Comparison of ENCODE assay signal across 13 cellular contexts in the genomic region with DNA sequence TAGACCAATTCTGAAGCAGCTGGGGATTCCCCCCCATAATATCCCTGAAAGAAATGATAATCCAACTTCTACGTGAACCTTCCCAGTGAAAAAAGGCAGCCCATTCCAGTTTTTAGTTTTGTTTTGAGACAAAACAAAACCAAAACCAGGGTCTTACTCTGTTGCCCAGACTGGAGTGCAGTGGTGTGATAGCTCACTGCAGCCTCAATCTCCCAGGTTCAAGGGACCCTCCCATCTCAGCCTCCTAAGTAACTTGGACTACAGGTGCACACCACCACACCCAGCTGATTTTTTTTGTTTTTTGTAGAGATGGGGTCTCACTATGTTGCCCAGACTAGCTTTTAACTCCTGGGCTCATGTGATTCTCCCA. TPM values are rescaled to one million over a fixed set of nuclear protein-coding genes. Genes with fewer than 3 reads are reported as not detected.
DNase-seq lines count a peak whose midpoint lies in the region; ATAC-seq and TF ChIP-seq lines count a peak whose summit lies in the region.
"Had no signal": no experiment of that assay in that cellular context is flagged by ENCODE, and none has a peak within 500 bp of the region (broad histone marks: within the 10 kb centered on the region; RNA-seq: fewer than 3 reads in every experiment).

No MANE protein-coding gene starts in this region.

- peak overlapping the region in 2 of 3 donors; percentile 12 to 44 for H3K27ac Mint-ChIP-seq in CD4-positive, CD25-positive, alpha-beta regulatory T cell

- no peak overlapping the region for H3K14ac ChIP-seq in mesenchymal stem cell (ENCODE audit: low read length in 2 of 2)

- H3K36me3 ChIP-seq in CD4-positive, CD25-positive, alpha-beta regulatory T cell (ENCODE audit: control insufficient read depth, insufficient read depth, low read length), result no peaks in the 10 kb centered on the region
- H3K36me3 ChIP-seq in mesenchymal stem cell (ENCODE audit: control insufficient read depth in 1 of 2, insufficient read depth in 2 of 2, low read depth in 1 of 2, low read length in 2 of 2), result no peaks in the 10 kb centered on the region
- H3K36me3 ChIP-seq: tibial artery had no signal

- H2BK12ac ChIP-seq in mesenchymal stem cell (ENCODE audit: low read length in 2 of 2), result no peak overlapping the region

- no peak overlapping the region for H3K4me2 ChIP-seq in mesenchymal stem cell (ENCODE audit: low read length, poor library complexity, severe bottlenecking)

- TF ChIP-seq CTCF in GM12865 (IDR thresholded peaks at IDR 0.05; ENCODE audit: insufficient read depth, low read depth, low read length, missing control alignments) (no peak), VCaP (conservative IDR thresholded peaks at IDR 0.05) (peak; percentile 56)

- no peaks in the 10 kb centered on the region for H3K9me3 ChIP-seq in CD4-positive, CD25-positive, alpha-beta regulatory T cell (ENCODE audit: control insufficient read depth in 2 of 2, low read length in 2 of 2)
- peaks cover 7% of the 10 kb centered on the region for H3K9me3 ChIP-seq in mesenchymal stem cell (ENCODE audit: control insufficient read depth, low read length)

- H3K27me3 Mint-ChIP-seq in CD4-positive, CD25-positive, alpha-beta regulatory T cell, result peaks cover 12% of the 10 kb centered on the region

- H3K23ac ChIP-seq in mesenchymal stem cell (ENCODE audit: low read length in 2 of 2), result no peak overlapping the region

- H2AK5ac ChIP-seq in mesenchymal stem cell (ENCODE audit: low read length, severe bottlenecking), result no peak overlapping the region

- peaks cover 0 to 2% (median 0%) of the 10 kb centered on the region in 7 donors for H3K9me3 Mint-ChIP-seq in CD4-positive, CD25-positive, alpha-beta regulatory T cell

- no peak for ATAC-seq in CD4-positive, CD25-positive, alpha-beta regulatory T cell (ENCODE audit: low read depth in 2 of 2)
- no peak for ATAC-seq in HG03469 (IDR thresholded peaks at IDR 0.05; ENCODE audit: unreplicated experiment)

- H3K36me3 Mint-ChIP-seq in CD4-positive, CD25-positive, alpha-beta regulatory T cell, result no peaks in the 10 kb centered on the region

- H2BK5ac ChIP-seq in mesenchymal stem cell (ENCODE audit: low read depth, low read length, poor library complexity, severe bottlenecking), result no peak overlapping the region

- no peak overlapping the region for H2BK15ac ChIP-seq in mesenchymal stem cell (ENCODE audit: low read depth, poor library complexity, severe bottlenecking)

- H2AFZ ChIP-seq in mesenchymal stem cell (ENCODE audit: low read depth, low read length), result no peak overlapping the region

- no peak overlapping the region for H2BK120ac ChIP-seq in mesenchymal stem cell (ENCODE audit: low read depth, low read length)

- H3K4me1 Mint-ChIP-seq in CD4-positive, CD25-positive, alpha-beta regulatory T cell, result peaks cover 0 to 12% (median 3%) of the 10 kb centered on the region in 4 donors

- no peak overlapping the region for H3K27ac ChIP-seq in CD4-positive, CD25-positive, alpha-beta regulatory T cell (ENCODE audit: insufficient read depth, low read length, poor library complexity, severe bottlenecking)
- no peak overlapping the region for H3K27ac ChIP-seq in VCaP
- no peak overlapping the region for H3K27ac ChIP-seq in mesenchymal stem cell (ENCODE audit: low read length, poor library complexity, severe bottlenecking)

- H3K9ac ChIP-seq in mesenchymal stem cell (ENCODE audit: low read length), result peak overlapping the region; percentile 49

- H3K27me3 ChIP-seq in CD4-positive, CD25-positive, alpha-beta regulatory T cell (ENCODE audit: control insufficient read depth, insufficient read depth, low read length), result no peaks in the 10 kb centered on the region
- no peaks in the 10 kb centered on the region for H3K27me3 ChIP-seq in mesenchymal stem cell (ENCODE audit: control insufficient read depth in 1 of 2, insufficient read depth in 1 of 2, low read length in 2 of 2)
- H3K27me3 ChIP-seq: tibial artery had no signal

- 70% methylated on average over 1 of the region's 1 CpG for WGBS in mesenchymal stem cell

- H3K4me3 ChIP-seq in CD4-positive, CD25-positive, alpha-beta regulatory T cell (ENCODE audit: low read depth, low read length), result peak overlapping the region; percentile 59
- peak overlapping the region; percentile 37; the same call in 1 of the 2 replicates for H3K4me3 ChIP-seq in GM12865 (ENCODE audit: low read depth, low read length)
- no peak overlapping the region for H3K4me3 ChIP-seq in mesenchymal stem cell (ENCODE audit: insufficient read depth in 1 of 2, low read depth in 1 of 2, low read length in 2 of 2)
- H3K4me3 ChIP-seq: tibial artery had no signal

- H3K4me3 Mint-ChIP-seq in CD4-positive, CD25-positive, alpha-beta regulatory T cell, result peak overlapping the region in 2 of 4 donors; percentile 38 to 70

- no peak overlapping the region for H3K4ac ChIP-seq in mesenchymal stem cell (ENCODE audit: low read depth in 1 of 2, low read length in 2 of 2)

- no peak overlapping the region for H4K91ac ChIP-seq in mesenchymal stem cell (ENCODE audit: low read length)

- H3K4me1 ChIP-seq in CD4-positive, CD25-positive, alpha-beta regulatory T cell (ENCODE audit: control insufficient read depth, insufficient read depth, low read length, poor library complexity, severe bottlenecking), result peaks cover 3% of the 10 kb centered on the region
- no peaks in the 10 kb centered on the region for H3K4me1 ChIP-seq in mesenchymal stem cell (ENCODE audit: control insufficient read depth, insufficient read depth, low read depth, low read length)

- no peak overlapping the region for H3K18ac ChIP-seq in mesenchymal stem cell (ENCODE audit: low read depth in 1 of 2, low read length in 2 of 2)

- H3K79me1 ChIP-seq in mesenchymal stem cell (replicated peaks; ENCODE audit: low read length, poor library complexity, severe bottlenecking), result no peaks in the 10 kb centered on the region

- peak in 1 of 3 donors; percentile 33 for DNase-seq in CD4-positive, CD25-positive, alpha-beta regulatory T cell
- DNase-seq in GM12865 (ENCODE audit: low read depth) (peak; percentile 28), mesenchymal stem cell (no peak), NCI-H1092 treated with DMSO at 0.1 percent for 48 hours (lab: John Stamatoyannopoulos, UW) (no peak), NCI-H1694 (lab: John Stamatoyannopoulos, UW) (no peak), nucleus accumbens (lab: John Stamatoyannopoulos, UW) (no peak)
- DNase-seq: cerebellar nuclear complex, occipital lobe had no signal

- H4K8ac ChIP-seq in mesenchymal stem cell (ENCODE audit: low read length), result no peak overlapping the region

RNA-seq across cellular contexts. Expression of gene ARPC1A, which starts 12.5 kb away (rescaled TPM):
- total RNA-seq in CD4-positive, CD25-positive, alpha-beta regulatory T cell, result 42.5 TPM
- 10 to 100 TPM; 70.2 to 79.0 (median 75.9) TPM for polyA plus RNA-seq in CD4-positive, CD25-positive, alpha-beta regulatory T cell
- 293 TPM for polyA plus RNA-seq in mesenchymal stem cell (2013, experiment 1 of 2)
- polyA plus RNA-seq in mesenchymal stem cell (2013, experiment 2 of 2), result 307 TPM

RNA-seq across cellular contexts. Expression of gene MYH16, which starts 40.5 kb away (rescaled TPM):
- total RNA-seq in CD4-positive, CD25-positive, alpha-beta regulatory T cell, result not detected
- not detected for polyA plus RNA-seq in CD4-positive, CD25-positive, alpha-beta regulatory T cell
- polyA plus RNA-seq in mesenchymal stem cell (2013, experiment 1 of 2), result 0.03 TPM
- polyA plus RNA-seq in mesenchymal stem cell (2013, experiment 2 of 2), result 0.03 TPM
- total RNA-seq: liver; occipital lobe; T-helper 2 cell treated with Interferon-gamma antibody and Interleukin-4, amounts not matched to agents 100 ng/mL and 5 ng/mL, for 36 hours had no signal
- polyA plus RNA-seq: liver had no signal

Comparison
In these comparisons a context has a peak if more than half of its experiments do, and no peak if none do; other contexts are left out.
1. H3K4me3 ChIP-seq: peak in CD4-positive, CD25-positive, alpha-beta regulatory T cell (single experiment) and GM12865 (single experiment); none in mesenchymal stem cell (0 of 2).